Comparison of ENCODE assay signal across 1 cellular context in the genomic region with DNA sequence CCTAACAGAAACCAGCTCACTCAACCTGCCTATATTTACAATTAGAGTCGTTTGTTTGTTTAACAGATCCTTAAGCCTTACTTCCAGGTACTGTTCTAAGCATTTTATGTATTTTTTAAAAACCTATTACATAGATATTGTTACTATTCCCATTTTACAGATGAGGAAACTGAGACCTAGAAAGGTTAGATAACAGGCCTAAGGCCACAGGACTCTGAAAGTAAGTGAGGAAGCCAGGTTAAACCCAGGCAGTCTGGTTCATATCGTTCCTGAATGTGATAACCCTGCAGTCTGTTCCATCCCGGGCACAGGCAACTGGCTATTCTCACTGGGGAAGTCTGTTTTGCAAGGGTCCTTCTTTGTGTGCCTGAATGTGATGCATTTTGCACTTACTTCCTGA.
TF ChIP-seq lines count a peak whose summit lies in the region.

No MANE protein-coding gene starts in this region.

TF ChIP-seq in SK-N-SH treated with all-trans-retinoic acid at 6 μM for 48 hours, 23 proteins besides CTCF, POLR2A, EP300 and RAD21 (continued from another document):
- TF ChIP-seq, protein P1, sequence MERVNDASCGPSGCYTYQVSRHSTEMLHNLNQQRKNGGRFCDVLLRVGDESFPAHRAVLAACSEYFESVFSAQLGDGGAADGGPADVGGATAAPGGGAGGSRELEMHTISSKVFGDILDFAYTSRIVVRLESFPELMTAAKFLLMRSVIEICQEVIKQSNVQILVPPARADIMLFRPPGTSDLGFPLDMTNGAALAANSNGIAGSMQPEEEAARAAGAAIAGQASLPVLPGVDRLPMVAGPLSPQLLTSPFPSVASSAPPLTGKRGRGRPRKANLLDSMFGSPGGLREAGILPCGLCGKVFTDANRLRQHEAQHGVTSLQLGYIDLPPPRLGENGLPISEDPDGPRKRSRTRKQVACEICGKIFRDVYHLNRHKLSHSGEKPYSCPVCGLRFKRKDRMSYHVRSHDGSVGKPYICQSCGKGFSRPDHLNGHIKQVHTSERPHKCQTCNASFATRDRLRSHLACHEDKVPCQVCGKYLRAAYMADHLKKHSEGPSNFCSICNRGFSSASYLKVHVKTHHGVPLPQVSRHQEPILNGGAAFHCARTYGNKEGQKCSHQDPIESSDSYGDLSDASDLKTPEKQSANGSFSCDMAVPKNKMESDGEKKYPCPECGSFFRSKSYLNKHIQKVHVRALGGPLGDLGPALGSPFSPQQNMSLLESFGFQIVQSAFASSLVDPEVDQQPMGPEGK (CRISPR knock-in tag; IDR thresholded peaks at IDR 0.05; ENCODE audit: borderline replicate concordance) = no peak
- no peak for TF ChIP-seq SNAI2 (CRISPR knock-in tag; IDR thresholded peaks at IDR 0.05)
- no peak for TF ChIP-seq ZNF565 (CRISPR knock-in tag; conservative IDR thresholded peaks at IDR 0.05; ENCODE audit: low read depth)
